22 cellular contexts compared by ENCODE assay signal in the genomic region with DNA sequence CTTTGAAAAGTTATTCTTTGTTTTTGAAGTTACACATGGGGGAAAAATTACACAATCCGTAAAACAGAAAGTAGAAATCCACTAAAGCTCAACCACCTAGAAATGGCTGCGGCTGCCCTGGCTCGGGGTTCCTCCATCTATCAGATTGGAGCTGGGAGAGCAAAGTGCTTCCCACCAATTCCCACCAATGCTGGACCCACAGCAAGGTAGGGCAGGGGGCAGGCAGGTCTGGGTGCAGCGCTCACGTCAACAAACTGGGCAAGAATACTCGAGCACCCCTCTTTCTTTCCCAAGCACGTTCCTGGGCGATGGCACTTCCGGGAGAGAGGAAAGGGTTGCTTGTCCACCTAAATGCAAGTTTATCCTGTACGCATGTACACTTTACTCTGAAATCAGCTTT.
"Had no signal": no experiment of that assay in that cellular context is flagged by ENCODE, and none has a peak within 500 bp of the region (broad histone marks: within the 10 kb centered on the region; RNA-seq: fewer than 3 reads in every experiment).

No MANE protein-coding gene starts in this region.

- H3K9me3 ChIP-seq: adrenal gland, ascending aorta, left ventricle myocardium inferior, SJCRH30, upper lobe of left lung had no signal

- H3K4me3 ChIP-seq: adrenal gland, ascending aorta, dorsolateral prefrontal cortex, left ventricle myocardium inferior, SJCRH30, skin epidermis, upper lobe of left lung had no signal

- H3K36me3 ChIP-seq: adrenal gland, ascending aorta, brain microvascular endothelial cell, left ventricle myocardium inferior, SJCRH30, upper lobe of left lung had no signal

- H3K4me1 ChIP-seq: adrenal gland, left ventricle myocardium inferior, parathyroid adenoma, SJCRH30, upper lobe of left lung had no signal

- ATAC-seq: right cardiac atrium; stimulated activated effector memory CD8-positive, alpha-beta T cell treated with anti-CD3 and anti-CD28 coated beads, Interleukin-12 subunit alpha, Interleukin-12 subunit beta, amount 100 ng/mL, for 72 hours; T-cell had no signal

- DNase-seq: activated CD4-positive, alpha-beta T cell treated with anti-CD3 and anti-CD28 coated beads for 1 hour; activated CD4-positive, alpha-beta T cell treated with anti-CD3 and anti-CD28 coated beads, Interleukin-2, amount 50 U/mL, for 4 hours; activated naive CD4-positive, alpha-beta T cell; activated T-cell treated with anti-CD3 and anti-CD28 coated beads, Interleukin-2, amount 50 U/mL, for 1 hour; brain microvascular endothelial cell; foreskin fibroblast; kidney glomerular epithelial cell; left ventricle myocardium inferior; mammary epithelial cell; nephron progenitor cell; SJCRH30; stimulated activated naive CD8-positive, alpha-beta T cell treated with anti-CD3 and anti-CD28 coated beads, Interleukin-15, amount 100 ng/mL, for 72 hours; upper lobe of left lung had no signal

- H3K27me3 ChIP-seq: adrenal gland, ascending aorta, brain microvascular endothelial cell, dorsolateral prefrontal cortex, SJCRH30, upper lobe of left lung had no signal

- H3K27ac ChIP-seq: adrenal gland, ascending aorta, brain microvascular endothelial cell, left ventricle myocardium inferior, parathyroid adenoma, SJCRH30, skin epidermis, upper lobe of left lung, VCaP had no signal
